Comparison of ENCODE assay signal across 8 cellular contexts in genomic region chr7:158407581-158408331, GRCh38.
DNase-seq lines count a peak whose midpoint lies in the region; ATAC-seq, FAIRE-seq and TF ChIP-seq lines count a peak whose summit lies in the region.

No MANE protein-coding gene starts in this region.

- H2AFZ ChIP-seq in HepG2 (ENCODE audit: low read length): no peak overlapping the region

- no peaks in the 10 kb centered on the region for H3K27me3 ChIP-seq in HepG2 (ENCODE audit: control insufficient read depth in 1 of 2, insufficient read depth in 2 of 2, low read length in 2 of 2)

- TF ChIP-seq EP300 in HepG2 (IDR thresholded peaks at IDR 0.05; ENCODE audit: low read depth in 2 of 2, low read length in 2 of 2) (no peak), HepG2 (CRISPR knock-in tag; IDR thresholded peaks at IDR 0.05; ENCODE audit: borderline replicate concordance) (no peak)

- CTCF ChIA-PET in HepG2 (lab: Yijun Ruan, JAX; ENCODE audit: low intra/inter-chr PET ratio, low total read pairs): interaction anchor here (1.1 kb wide), 1 partner anchor 53 kb away, joined by 3 read pairs; no protein-coding TSS in a partner anchor

- H3K4me1 ChIP-seq in HepG2 (ENCODE audit: insufficient read depth, low read length): no peaks in the 10 kb centered on the region

- POLR2A ChIA-PET in HepG2 (lab: Yijun Ruan, JAX): no interaction called here

- H3K79me2 ChIP-seq in HepG2 (ENCODE audit: insufficient read depth, low read length): no peaks in the 10 kb centered on the region

- ATAC-seq in HepG2 (peak; percentile 34; the same call in 2 of the 3 replicates), GM21367 (IDR thresholded peaks at IDR 0.05; ENCODE audit: unreplicated experiment) (no peak), GM18511 (IDR thresholded peaks at IDR 0.05; ENCODE audit: unreplicated experiment) (no peak)

- H3K4me2 ChIP-seq in HepG2 (ENCODE audit: low read depth, low read length): no peak overlapping the region

- no peak overlapping the region for H3K4me3 ChIP-seq in HepG2 (replicated peaks in 1 of 3; ENCODE audit: insufficient read depth in 1 of 3, low read depth in 2 of 3, low read length in 3 of 3)

- BruUV-seq in HepG2 (replicated peaks; lab: Mats Ljungman, UMichigan): no TSS peak

- TF ChIP-seq POLR2A in HepG2 (IDR thresholded peaks at IDR 0.05; ENCODE audit: insufficient read depth in 1 of 2, low read depth in 2 of 2, low read length in 2 of 2): no peak

- peak; percentile 79 for FAIRE-seq in HepG2 (lab: Jason Lieb, UNC)

- H3K9ac ChIP-seq in HepG2 (ENCODE audit: insufficient read depth, low read depth, low read length): no peak overlapping the region

- peaks cover 66% of the 10 kb centered on the region for H4K20me1 ChIP-seq in HepG2 (ENCODE audit: insufficient read depth, low read length)

- in situ Hi-C loops in HepG2 (cut with HindIII; ENCODE audit: extremely low pct_ligation_motif_present, low pct_unique_long_range_greater_than_20kb): no loop called here

- TF ChIP-seq CTCF in LNCAP (IDR thresholded peaks at IDR 0.05): peak; percentile 65
- peak; percentile 77 for TF ChIP-seq CTCF in VCaP (conservative IDR thresholded peaks at IDR 0.05)
- peak; percentile 72 for TF ChIP-seq CTCF in HepG2 (CRISPR knock-in tag; IDR thresholded peaks at IDR 0.05)

- DNase-seq in DMS79 (lab: John Stamatoyannopoulos, UW): peak; percentile 75
- DNase-seq in HepG2 (ENCODE audit: low spot score): peak; percentile 55
- no peak for DNase-seq in activated CD4-positive, CD25-positive, alpha-beta regulatory T cell (lab: John Stamatoyannopoulos, UW)
- no peak for DNase-seq in stimulated activated naive CD4-positive, alpha-beta T cell (lab: John Stamatoyannopoulos, UW)

- intact Hi-C loops in HepG2 (cut with micrococcal nuclease; ENCODE audit: unreplicated experiment): loop anchor here (1.0 kb wide), 1 partner anchor 12 kb away; no protein-coding TSS in a partner anchor

- H3K27ac ChIP-seq in VCaP (no peak overlapping the region), HepG2 (ENCODE audit: extremely low read length, insufficient read depth, low read length) (no peak overlapping the region)

- TF ChIP-seq RAD21 in HepG2 (CRISPR knock-in tag; IDR thresholded peaks at IDR 0.05): no peak

- H3K36me3 ChIP-seq in HepG2 (replicated peaks in 1 of 2; ENCODE audit: control insufficient read depth in 1 of 2, insufficient read depth in 2 of 2, low read length in 2 of 2): no peaks in the 10 kb centered on the region; a peak in 1 of 5 replicates

- 54% methylated on average over 2 of the region's 17 CpGs for WGBS in HepG2 (ENCODE audit: low lambda C conversion rate)

- H3K9me3 ChIP-seq in HepG2 (ENCODE audit: low read length): no peaks in the 10 kb centered on the region

TF ChIP-seq in HepG2, 621 proteins besides CTCF, POLR2A, EP300 and RAD21:
- peak; percentile 62 for TF ChIP-seq STAG1 (CRISPR knock-in tag; IDR thresholded peaks at IDR 0.05)
- TF ChIP-seq ARNT2 (CRISPR knock-in tag; IDR thresholded peaks at IDR 0.05; ENCODE audit: low read depth): no peak

Comparison
In these comparisons a context has a peak if more than half of its experiments do, and no peak if none do; other contexts are left out.
1. DNase-seq: peak in DMS79 (single experiment) and HepG2 (single experiment); none in activated CD4-positive, CD25-positive, alpha-beta regulatory T cell (0 of 4) and stimulated activated naive CD4-positive, alpha-beta T cell (0 of 6).
2. Peak in every context shown above with its lines, with median percentiles within 50 percentile points of each other: CTCF ChIP-seq.